ENCODE assay signal across 8 cellular contexts in genomic region chrX:111100191-111100590, GRCh38. TPM values are rescaled to one million over a fixed set of nuclear protein-coding genes. Genes with fewer than 3 reads are reported as not detected.
DNase-seq lines count a peak whose midpoint lies in the region; ATAC-seq, FAIRE-seq and TF ChIP-seq lines count a peak whose summit lies in the region.

No MANE protein-coding gene starts in this region.

- H3K4me3 Mint-ChIP-seq in natural killer cell = no peak overlapping the region

- no peaks in the 10 kb centered on the region for H3K36me3 Mint-ChIP-seq in natural killer cell

- peak; percentile 54 for DNase-seq in NCI-H1436 (lab: John Stamatoyannopoulos, UW)
- DNase-seq in NCI-H1436 treated with DMSO at 0.1 percent for 48 hours (lab: John Stamatoyannopoulos, UW) = no peak
- peak; percentile 29 for DNase-seq in GM19240 (ENCODE audit: insufficient read length, low spot score)
- peak; percentile 5 for DNase-seq in RCC 7860 (ENCODE audit: low spot score)
- DNase-seq in dermis blood vessel endothelial cell = peak; percentile 26
- DNase-seq in natural killer cell = no peak
- no peak for DNase-seq in ureter (ENCODE audit: low spot score)

- H3K27ac Mint-ChIP-seq in natural killer cell = no peak overlapping the region

- FAIRE-seq in RCC 7860 (lab: Jason Lieb, UNC) = no peak

- TF ChIP-seq CTCF in natural killer cell (IDR thresholded peaks at IDR 0.05) = peak; percentile 18

- H3K4me1 Mint-ChIP-seq in natural killer cell = peaks cover 6 to 13% of the 10 kb centered on the region in 2 donors

- ATAC-seq in HG03571 (IDR thresholded peaks at IDR 0.05; ENCODE audit: unreplicated experiment) = peak; percentile 47
- peak in 1 of 3 donors; percentile 59 for ATAC-seq in natural killer cell

- H3K27me3 Mint-ChIP-seq in natural killer cell (ENCODE audit: low read depth in 2 of 2) = peaks cover 14 to 21% of the 10 kb centered on the region in 2 donors

- intact Hi-C loops in natural killer cell (cut with micrococcal nuclease) = no loop called here

- no peaks in the 10 kb centered on the region for H3K9me3 Mint-ChIP-seq in natural killer cell

RNA-seq across cellular contexts. Expression of gene PAK3, which starts 4.2 kb away (rescaled TPM):
- total RNA-seq in dermis blood vessel endothelial cell (2.4 and 2.6 TPM in 2 replicates), natural killer cell (not detected), ureter (7.6 TPM)

Comparison
In these comparisons a context has a peak if more than half of its experiments do, and no peak if none do; other contexts are left out.
1. DNase-seq: peak in NCI-H1436 (single experiment), GM19240 (single experiment), RCC 7860 (single experiment) and dermis blood vessel endothelial cell (single experiment); none in NCI-H1436 treated with DMSO at 0.1 percent for 48 hours (single experiment), natural killer cell (single experiment) and ureter (single experiment).